ENCODE assay signal across 8 cellular contexts in the genomic region with DNA sequence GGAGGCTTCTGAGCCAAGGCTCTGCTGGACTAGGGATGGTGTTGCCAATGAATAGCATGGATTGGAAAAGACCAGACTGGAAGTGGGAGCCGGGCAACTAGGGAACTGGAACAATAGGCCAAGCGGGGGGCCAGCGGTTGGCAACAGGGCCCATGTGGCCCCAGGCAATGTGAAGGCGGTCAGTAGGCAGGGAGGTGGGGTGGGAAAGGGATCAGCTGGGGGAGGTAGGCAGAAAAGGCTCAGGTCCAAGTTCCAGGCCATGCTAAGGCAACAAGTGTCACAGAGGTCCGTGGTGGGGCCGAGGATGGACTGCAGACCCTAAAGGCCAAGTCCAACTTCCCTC. TPM values are rescaled to one million over a fixed set of nuclear protein-coding genes. Genes with fewer than 3 reads are reported as not detected.
A peak's percentile ranks its signal among the peaks of the same experiment; 100 is the strongest.
DNase-seq lines count a peak whose midpoint lies in the region; ATAC-seq, FAIRE-seq and TF ChIP-seq lines count a peak whose summit lies in the region.

No MANE protein-coding gene starts in this region.

- H3K4me3 ChIP-seq in BE2C (ENCODE audit: low read depth, low read length): no peak overlapping the region
- no peak overlapping the region; the same call in 1 of the 2 replicates for H3K4me3 ChIP-seq in PC-3 (ENCODE audit: low read length)
- peak overlapping the region; percentile 25 for H3K4me3 ChIP-seq in epithelial cell of proximal tubule (ENCODE audit: low read depth, low read length)
- H3K4me3 ChIP-seq in osteoblast (ENCODE audit: insufficient read depth, low read length): peak overlapping the region; percentile 48

- H4K20me1 ChIP-seq in PC-3 (ENCODE audit: low read length) (no peaks in the 10 kb centered on the region), osteoblast (ENCODE audit: insufficient read depth, low read length) (no peaks in the 10 kb centered on the region)

- H3F3A ChIP-seq in PC-3 (ENCODE audit: low read length, unreplicated experiment): peaks cover 17% of the 10 kb centered on the region

- H3K9me3 ChIP-seq in BE2C (no peaks in the 10 kb centered on the region), PC-3 (ENCODE audit: low read length) (no peaks in the 10 kb centered on the region), osteoblast (ENCODE audit: low read depth, low read length) (no peaks in the 10 kb centered on the region)

- H3K9ac ChIP-seq in PC-3 (ENCODE audit: low read length): peak overlapping the region; percentile 56

- FAIRE-seq in HTR-8/SVneo (lab: Jason Lieb, UNC): no peak

- H3K27ac ChIP-seq in PC-3 (ENCODE audit: low read length) (peak overlapping the region; percentile 83), osteoblast (ENCODE audit: low read depth, low read length) (peak overlapping the region; percentile 98)

- intact Hi-C loops in PC-3 (cut with micrococcal nuclease): loop anchor here (2.0 kb wide), 2 partner anchors 47 to 59 kb away; no protein-coding TSS in a partner anchor

- H3K4me2 ChIP-seq in PC-3 (ENCODE audit: low read length) (peak overlapping the region; percentile 55), osteoblast (ENCODE audit: insufficient read depth, low read length) (peak overlapping the region; percentile 55)

- no peak for TF ChIP-seq CTCF in BE2C (IDR thresholded peaks at IDR 0.05; ENCODE audit: low read depth, low read length)
- no peak for TF ChIP-seq CTCF in PC-3 (conservative IDR thresholded peaks at IDR 0.05; ENCODE audit: low read depth, low read length)
- no peak for TF ChIP-seq CTCF in epithelial cell of proximal tubule (conservative IDR thresholded peaks at IDR 0.05; ENCODE audit: low read depth, low read length)
- no peak for TF ChIP-seq CTCF in osteoblast (IDR thresholded peaks at IDR 0.05; ENCODE audit: extremely low read depth, low read depth, low read length)

- H2AFZ ChIP-seq in PC-3 (ENCODE audit: low read length) (peak overlapping the region; percentile 63; the same call in 1 of the 2 replicates), osteoblast (ENCODE audit: low read length) (peak overlapping the region; percentile 83)

- CTCF ChIA-PET in PC-3 (lab: Charles Lee): interaction anchor here (0.8 to 1.1 kb wide), 4 partner anchors 9 to 18 kb away, joined by 3 to 5 read pairs (median 4); no protein-coding TSS in a partner anchor

- no peaks in the 10 kb centered on the region for H3K9me2 ChIP-seq in PC-3 (replicated peaks; ENCODE audit: low read length)

- H3K27me3 ChIP-seq in BE2C: no peaks in the 10 kb centered on the region
- H3K27me3 ChIP-seq in PC-3 (ENCODE audit: low read length): no peaks in the 10 kb centered on the region
- no peaks in the 10 kb centered on the region for H3K27me3 ChIP-seq in osteoblast (ENCODE audit: insufficient read depth, low read length)

- BruUV-seq in PC-3 (replicated peaks; lab: Mats Ljungman, UMichigan): no TSS peak

- POLR2A ChIA-PET in PC-3 (lab: Charles Lee; ENCODE audit: unreplicated experiment): interaction anchor here (0.7 to 1.2 kb wide), 2 partner anchors 12 to 17 kb away, joined by 5 to 6 read pairs; no protein-coding TSS in a partner anchor

- peaks cover 17% of the 10 kb centered on the region for H3K36me3 ChIP-seq in BE2C
- H3K36me3 ChIP-seq in PC-3 (ENCODE audit: low read depth, low read length): peaks cover 13% of the 10 kb centered on the region; the same call in 1 of the 2 replicates
- peaks cover 5% of the 10 kb centered on the region for H3K36me3 ChIP-seq in osteoblast (ENCODE audit: insufficient read depth, low read length)

- peak; percentile 38 for DNase-seq in BE2C
- DNase-seq in PC-3: no peak
- DNase-seq in epithelial cell of proximal tubule (ENCODE audit: low read depth): no peak
- no peak for DNase-seq in osteoblast (ENCODE audit: insufficient read length, low spot score, missing footprints)
- no peak for DNase-seq in GM19240 (ENCODE audit: insufficient read length, low spot score)
- DNase-seq in islet precursor cell: no peak
- no peak for DNase-seq in HTR-8/SVneo (ENCODE audit: insufficient read length, low spot score)
- no peak for DNase-seq in NCI-H1048 (lab: John Stamatoyannopoulos, UW)

- H3K79me2 ChIP-seq in PC-3 (ENCODE audit: low read length) (no peaks in the 10 kb centered on the region), osteoblast (ENCODE audit: insufficient read depth, low read length) (no peaks in the 10 kb centered on the region)

- H3K4me1 ChIP-seq in BE2C (peaks cover 21% of the 10 kb centered on the region), PC-3 (ENCODE audit: insufficient read depth, low read length) (peaks cover 38% of the 10 kb centered on the region), osteoblast (ENCODE audit: insufficient read depth, low read length) (peaks cover 44% of the 10 kb centered on the region)

- no peak for ATAC-seq in PC-3

RNA-seq across cellular contexts. Expression of a gene that starts 14.9 kb away (rescaled TPM):
- 50.1 TPM for polyA plus RNA-seq in BE2C (2012; ENCODE audit: insufficient read depth, insufficient read length, low read depth)
- total RNA-seq in PC-3 (2014; rRNA removed) (16.7 and 21.8 TPM in 2 replicates), epithelial cell of proximal tubule (17.5 and 18.5 TPM in 2 replicates), osteoblast (12.7 and 14.1 TPM in 2 replicates)

RNA-seq across cellular contexts. Expression of a gene that starts 42.0 kb away (rescaled TPM):
- polyA plus RNA-seq in BE2C (2012; ENCODE audit: insufficient read depth, insufficient read length, low read depth): 49.6 TPM
- total RNA-seq in PC-3 (2014; rRNA removed) (31.6 and 32.5 TPM in 2 replicates), epithelial cell of proximal tubule (12.4 and 15.3 TPM in 2 replicates), osteoblast (4.4 and 4.7 TPM in 2 replicates)

Comparison
In these comparisons a context has a peak if more than half of its experiments do, and no peak if none do; other contexts are left out.
1. H3K4me3 ChIP-seq: peak in epithelial cell of proximal tubule (single experiment) and osteoblast (single experiment); none in BE2C (single experiment) and PC-3 (single experiment).